In the genomic region with DNA sequence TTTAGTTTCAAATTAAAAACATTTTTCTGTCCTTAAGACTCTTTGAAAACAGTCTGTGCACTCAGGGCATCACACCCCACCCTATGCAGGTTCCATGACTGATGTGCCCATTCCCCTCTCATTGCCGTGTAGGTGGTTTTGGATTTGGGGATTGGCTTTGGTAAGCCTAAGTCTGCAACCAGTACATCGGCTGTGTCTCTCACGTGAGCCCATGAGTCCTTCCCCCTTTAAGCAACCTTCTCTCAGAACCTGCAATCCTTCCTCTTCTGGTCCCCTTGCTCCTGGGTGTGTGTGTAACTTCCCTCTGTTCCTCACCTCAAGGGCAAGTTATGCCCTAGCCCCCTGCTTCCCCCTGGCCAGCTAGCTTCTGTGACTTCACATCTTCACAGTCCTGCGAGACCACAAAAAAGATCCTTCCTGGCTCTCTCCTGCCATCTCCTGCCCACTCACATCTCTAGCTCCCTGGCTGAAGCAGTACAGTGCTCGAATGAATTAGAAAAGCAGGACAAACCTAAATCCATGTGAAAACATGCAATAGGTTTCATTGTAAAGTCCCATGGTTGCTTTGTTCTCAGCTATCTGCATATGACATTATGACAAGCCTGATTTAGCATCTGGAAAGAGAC, we compare ENCODE assay signal across 9 cellular contexts.
DNase-seq lines count a peak whose midpoint lies in the region; ATAC-seq and TF ChIP-seq lines count a peak whose summit lies in the region.
"Had no signal": no experiment of that assay in that cellular context is flagged by ENCODE, and none has a peak within 500 bp of the region (broad histone marks: within the 10 kb centered on the region; RNA-seq: fewer than 3 reads in every experiment).

No MANE protein-coding gene starts in this region.

- 73 to 79% methylated on average over 5 of the region's 5 CpGs for WGBS in heart right ventricle, 2 donors
- 56 to 61% methylated on average over 5 of the region's 5 CpGs for WGBS in aorta, 2 donors

- H3K4me3 ChIP-seq in heart right ventricle (no peak overlapping the region), right atrium auricular region (no peak overlapping the region), Panc1 (ENCODE audit: low read depth in 2 of 2, low read length in 2 of 2) (no peak overlapping the region), fibroblast of pulmonary artery (replicated peaks; ENCODE audit: low read depth, low read length) (no peak overlapping the region), aorta (ENCODE audit: low read length in 2 of 2) (no peak overlapping the region), Peyer's patch (no peak overlapping the region)

- in situ Hi-C loops in Panc1 (cut with HindIII; ENCODE audit: low pct_unique_long_range_greater_than_20kb, low sequenced_read_pairs), result no loop called here

- intact Hi-C loops in heart right ventricle (cut with DNase I) (loop anchor here in 3 of 10 donors (10.0 kb wide), 1 partner anchor 72 kb away; no protein-coding TSS in a partner anchor), Panc1 (cut with micrococcal nuclease; ENCODE audit: unreplicated experiment) (no loop called here), aorta (cut with DNase I) (no loop called here)

- BruUV-seq in Panc1 (replicated peaks; lab: Mats Ljungman, UMichigan), result no TSS peak

- ATAC-seq in heart right ventricle (peak in 1 of 8 donors; percentile 51), Panc1 (peak; percentile 64; the same call in 1 of the 2 replicates), aorta (ENCODE audit: low FRiP score) (peak; percentile 40)

- peaks cover 0 to 11% (median 4%) of the 10 kb centered on the region in 9 donors for H3K4me1 ChIP-seq in heart right ventricle
- H3K4me1 ChIP-seq in right atrium auricular region, result peaks cover 0 to 7% of the 10 kb centered on the region in 2 donors
- 0 out of 2 replicates have a peak, but pooled peaks cover 4% of the 10 kb centered on the region for H3K4me1 ChIP-seq in Panc1 (ENCODE audit: control insufficient read depth, insufficient read depth, low read length)
- H3K4me1 ChIP-seq in aorta (ENCODE audit: control insufficient read depth in 1 of 2, insufficient read depth in 2 of 2, low read length in 2 of 2), result no peaks in the 10 kb centered on the region
- peaks cover 0 to 5% (median 0%) of the 10 kb centered on the region in 4 donors for H3K4me1 ChIP-seq in Peyer's patch

- POLR2A ChIA-PET in Panc1 (lab: Charles Lee), result no interaction called here

- TF ChIP-seq POLR2A in Peyer's patch (IDR thresholded peaks at IDR 0.05), result no peak

- H3K36me3 ChIP-seq in heart right ventricle (no peaks in the 10 kb centered on the region), right atrium auricular region (no peaks in the 10 kb centered on the region), Panc1 (ENCODE audit: control insufficient read depth, insufficient read depth, low read length) (no peaks in the 10 kb centered on the region), aorta (ENCODE audit: control insufficient read depth in 1 of 2, insufficient read depth in 2 of 2, low read length in 1 of 2) (no peaks in the 10 kb centered on the region), Peyer's patch (no peaks in the 10 kb centered on the region)

- H3K27ac ChIP-seq in heart right ventricle, result no peak overlapping the region
- no peak overlapping the region for H3K27ac ChIP-seq in right atrium auricular region
- H3K27ac ChIP-seq in Panc1 (ENCODE audit: low read length), result no peak overlapping the region
- H3K27ac ChIP-seq in aorta (ENCODE audit: low read depth in 1 of 2, low read length in 2 of 2), result no peak overlapping the region
- H3K27ac ChIP-seq in Peyer's patch, result no peak overlapping the region

- peak in 6 of 9 donors; percentile 21 to 48 (median 30) for TF ChIP-seq CTCF in heart right ventricle (IDR thresholded peaks at IDR 0.05)
- peak in 1 of 2 donors; percentile 19 for TF ChIP-seq CTCF in right atrium auricular region (IDR thresholded peaks at IDR 0.05)
- peak; percentile 63; the same call in 1 of the 2 replicates for TF ChIP-seq CTCF in Panc1 (IDR thresholded peaks at IDR 0.05)
- TF ChIP-seq CTCF in fibroblast of pulmonary artery (IDR thresholded peaks at IDR 0.05; ENCODE audit: low read length, missing control alignments), result peak; percentile 43
- TF ChIP-seq CTCF in Peyer's patch (IDR thresholded peaks at IDR 0.05), result no peak

- CTCF ChIA-PET in Panc1 (lab: Charles Lee), result no interaction called here

- DNase-seq in heart right ventricle (no peak), right atrium auricular region (ENCODE audit: low spot score) (no peak), Panc1 (ENCODE audit: low read depth, low spot score) (no peak), fibroblast of pulmonary artery (ENCODE audit: low read depth) (peak; percentile 33), aorta (no peak), Peyer's patch (no peak), A172 (ENCODE audit: low spot score) (no peak)
- DNase-seq in activated T-cell treated with anti-CD3 and anti-CD28 coated beads, Interleukin-2, amount 50 U/mL, for 48 hours, result no peak
- DNase-seq: CD4-positive, alpha-beta T cell had no signal

- H3K27me3 ChIP-seq in heart right ventricle (no peaks in the 10 kb centered on the region), right atrium auricular region (no peaks in the 10 kb centered on the region), Panc1 (ENCODE audit: control insufficient read depth, insufficient read depth, low read length) (no peaks in the 10 kb centered on the region), aorta (ENCODE audit: control insufficient read depth in 1 of 2, insufficient read depth in 2 of 2, low read length in 1 of 2) (no peaks in the 10 kb centered on the region), Peyer's patch (no peaks in the 10 kb centered on the region)

- H3K9me3 ChIP-seq in heart right ventricle (no peaks in the 10 kb centered on the region), right atrium auricular region (no peaks in the 10 kb centered on the region), Panc1 (ENCODE audit: control insufficient read depth, insufficient read depth, low read depth, low read length) (no peaks in the 10 kb centered on the region), aorta (ENCODE audit: control insufficient read depth, low read length) (no peaks in the 10 kb centered on the region), Peyer's patch (no peaks in the 10 kb centered on the region)

Comparison
In these comparisons a context has a peak if more than half of its experiments do, and no peak if none do; other contexts are left out.
1. CTCF ChIP-seq: peak in heart right ventricle (6 of 9), Panc1 (single experiment) and fibroblast of pulmonary artery (single experiment); none in Peyer's patch (0 of 6).